18 cellular contexts compared by ENCODE assay signal in genomic region chr4:3269105-3269927, GRCh38. TPM values are rescaled to one million over a fixed set of nuclear protein-coding genes. Genes with fewer than 3 reads are reported as not detected.
A peak's percentile ranks its signal among the peaks of the same experiment; 100 is the strongest.
DNase-seq lines count a peak whose midpoint lies in the region; ATAC-seq, FAIRE-seq and TF ChIP-seq lines count a peak whose summit lies in the region.
"Had no signal": no experiment of that assay in that cellular context is flagged by ENCODE, and none has a peak within 500 bp of the region (broad histone marks: within the 10 kb centered on the region; RNA-seq: fewer than 3 reads in every experiment).

No MANE protein-coding gene starts in this region.

- no peak overlapping the region for H3K27ac ChIP-seq in endodermal cell (ENCODE audit: low read depth, low read length)

- TF ChIP-seq CTCF in endodermal cell (conservative IDR thresholded peaks at IDR 0.05): no peak

- H3K4me1 Mint-ChIP-seq in endodermal cell: peaks cover 5% of the 10 kb centered on the region
- peaks cover 11% of the 10 kb centered on the region for H3K4me1 Mint-ChIP-seq in stimulated activated memory B cell treated with anti-CD40 and anti-IgM and Interleukin-4, amounts not matched to agents 10 μg/mL and 1 μg/mL and 100 μg/mL, for 72 hours
- H3K4me1 Mint-ChIP-seq in activated CD8-positive, alpha-beta T cell treated with anti-CD3 and anti-CD28 coated beads, Interleukin-2, amount 10 ng/mL, durations not matched to agents 7 days and 5 days (ENCODE audit: low read depth): peaks cover 1% of the 10 kb centered on the region
- H3K4me1 Mint-ChIP-seq: activated CD4-positive, alpha-beta T cell treated with anti-CD3 and anti-CD28 coated beads for 36 hours had no signal

- no peaks in the 10 kb centered on the region for H3K36me3 Mint-ChIP-seq in endodermal cell (ENCODE audit: low read depth)
- H3K36me3 Mint-ChIP-seq in stimulated activated memory B cell treated with anti-CD40 and anti-IgM and Interleukin-4, amounts not matched to agents 10 μg/mL and 1 μg/mL and 100 μg/mL, for 72 hours: peaks cover 7% of the 10 kb centered on the region
- no peaks in the 10 kb centered on the region for H3K36me3 Mint-ChIP-seq in activated CD8-positive, alpha-beta T cell treated with anti-CD3 and anti-CD28 coated beads, Interleukin-2, amount 10 ng/mL, durations not matched to agents 7 days and 5 days (ENCODE audit: low read depth)

- no peak overlapping the region for H3K4me3 Mint-ChIP-seq in endodermal cell
- H3K4me3 Mint-ChIP-seq in stimulated activated memory B cell treated with anti-CD40 and anti-IgM and Interleukin-4, amounts not matched to agents 10 μg/mL and 1 μg/mL and 100 μg/mL, for 72 hours: no peak overlapping the region
- no peak overlapping the region for H3K4me3 Mint-ChIP-seq in activated CD8-positive, alpha-beta T cell treated with anti-CD3 and anti-CD28 coated beads, Interleukin-2, amount 10 ng/mL, durations not matched to agents 7 days and 5 days
- H3K4me3 Mint-ChIP-seq: activated CD4-positive, alpha-beta T cell treated with anti-CD3 and anti-CD28 coated beads for 36 hours; activated T-cell treated with anti-CD3 and anti-CD28 coated beads, Interleukin-2, amount 50 U/mL, for 24 hours; B cell had no signal

- H3K9me3 ChIP-seq in endodermal cell (ENCODE audit: control insufficient read depth, low read length): no peaks in the 10 kb centered on the region

- ATAC-seq in SK-N-SH treated with all-trans-retinoic acid at 6 μM for 48 hours: peak; percentile 18; the same call in 2 of the 3 replicates
- peak; percentile 45 for ATAC-seq in stimulated activated memory B cell treated with anti-CD40 and anti-IgM and Interleukin-4, amounts not matched to agents 10 μg/mL and 1 μg/mL and 100 μg/mL, for 72 hours
- ATAC-seq in activated CD8-positive, alpha-beta T cell treated with anti-CD3 and anti-CD28 coated beads, Interleukin-2, amount 10 ng/mL, durations not matched to agents 7 days and 5 days: no peak
- ATAC-seq in GM18867 (IDR thresholded peaks at IDR 0.05; ENCODE audit: unreplicated experiment): no peak
- ATAC-seq: activated CD4-positive, alpha-beta T cell treated with anti-CD3 and anti-CD28 coated beads for 36 hours had no signal

- WGBS in endodermal cell (ENCODE audit: insufficient coverage in 1 of 2, insufficient read length in 1 of 2), 2 experiments: 85 to 93% methylated on average over 8 to 25 of the region's 25 CpGs

- FAIRE-seq in frontal cortex (lab: Jason Lieb, UNC): no peak
- FAIRE-seq: GM18507, islet of Langerhans had no signal

- H3K4me1 ChIP-seq in endodermal cell (ENCODE audit: control insufficient read depth, insufficient read depth, low read length): peaks cover 5% of the 10 kb centered on the region

- no peaks in the 10 kb centered on the region for H3K36me3 ChIP-seq in endodermal cell (ENCODE audit: control insufficient read depth, insufficient read depth, low read length)

- H3K9me3 Mint-ChIP-seq in endodermal cell: peaks cover 3% of the 10 kb centered on the region
- peaks cover 3% of the 10 kb centered on the region for H3K9me3 Mint-ChIP-seq in stimulated activated memory B cell treated with anti-CD40 and anti-IgM and Interleukin-4, amounts not matched to agents 10 μg/mL and 1 μg/mL and 100 μg/mL, for 72 hours
- no peaks in the 10 kb centered on the region for H3K9me3 Mint-ChIP-seq in activated CD8-positive, alpha-beta T cell treated with anti-CD3 and anti-CD28 coated beads, Interleukin-2, amount 10 ng/mL, durations not matched to agents 7 days and 5 days (ENCODE audit: insufficient read depth)
- H3K9me3 Mint-ChIP-seq: activated T-cell treated with anti-CD3 and anti-CD28 coated beads, Interleukin-2, amount 50 U/mL, for 24 hours had no signal

- POLR2A ChIA-PET in activated CD8-positive, alpha-beta T cell treated with anti-CD3 and anti-CD28 coated beads, Interleukin-2, amount 10 ng/mL, durations not matched to agents 7 days and 5 days (lab: Charles Lee): no interaction called here

- H3K27me3 Mint-ChIP-seq in endodermal cell (ENCODE audit: insufficient read depth): peaks cover 3% of the 10 kb centered on the region
- H3K27me3 Mint-ChIP-seq in stimulated activated memory B cell treated with anti-CD40 and anti-IgM and Interleukin-4, amounts not matched to agents 10 μg/mL and 1 μg/mL and 100 μg/mL, for 72 hours: no peaks in the 10 kb centered on the region
- peaks cover 9% of the 10 kb centered on the region for H3K27me3 Mint-ChIP-seq in activated CD8-positive, alpha-beta T cell treated with anti-CD3 and anti-CD28 coated beads, Interleukin-2, amount 10 ng/mL, durations not matched to agents 7 days and 5 days (ENCODE audit: low read depth)
- H3K27me3 Mint-ChIP-seq: activated CD4-positive, alpha-beta T cell treated with anti-CD3 and anti-CD28 coated beads for 36 hours; activated T-cell treated with anti-CD3 and anti-CD28 coated beads, Interleukin-2, amount 50 U/mL, for 24 hours; B cell had no signal

- CTCF ChIA-PET in activated CD8-positive, alpha-beta T cell treated with anti-CD3 and anti-CD28 coated beads, Interleukin-2, amount 10 ng/mL, durations not matched to agents 7 days and 5 days (lab: Charles Lee): no interaction called here

- no peak overlapping the region for H3K9ac ChIP-seq in endodermal cell (ENCODE audit: extremely low read depth, low read length, poor library complexity, severe bottlenecking)

- no peak overlapping the region for H3K27ac Mint-ChIP-seq in endodermal cell
- no peak overlapping the region for H3K27ac Mint-ChIP-seq in stimulated activated memory B cell treated with anti-CD40 and anti-IgM and Interleukin-4, amounts not matched to agents 10 μg/mL and 1 μg/mL and 100 μg/mL, for 72 hours
- no peak overlapping the region for H3K27ac Mint-ChIP-seq in activated CD8-positive, alpha-beta T cell treated with anti-CD3 and anti-CD28 coated beads, Interleukin-2, amount 10 ng/mL, durations not matched to agents 7 days and 5 days
- H3K27ac Mint-ChIP-seq: activated CD4-positive, alpha-beta T cell treated with anti-CD3 and anti-CD28 coated beads for 36 hours; activated T-cell treated with anti-CD3 and anti-CD28 coated beads, Interleukin-2, amount 50 U/mL, for 24 hours; B cell had no signal

- DNase-seq in endodermal cell: peak; percentile 51
- peak; percentile 20 for DNase-seq in medulla oblongata (ENCODE audit: extremely low spot score)
- no peak for DNase-seq in effector CD4-positive, alpha-beta T cell
- DNase-seq in activated CD8-positive, alpha-beta T cell treated with anti-CD3 and anti-CD28 coated beads, Interleukin-2, amount 10 ng/mL, durations not matched to agents 7 days and 5 days: no peak
- DNase-seq in frontal cortex (ENCODE audit: low spot score in 2 of 2): no peak
- DNase-seq: activated CD4-positive, alpha-beta T cell treated with anti-CD3 and anti-CD28 coated beads for 36 hours; activated T-cell treated with anti-CD3 and anti-CD28 coated beads, Interleukin-2, amount 50 U/mL, for 24 hours; central memory CD4-positive, alpha-beta T cell; Karpas-422; NCI-H226; stimulated activated CD4-positive, alpha-beta T cell treated with anti-CD3 and anti-CD28 coated beads, Interleukin-15, amount 100 ng/mL, for 24 hours; T1000 had no signal

- H3K27me3 ChIP-seq in endodermal cell (ENCODE audit: control insufficient read depth, insufficient read depth, low read length, poor library complexity, severe bottlenecking): no peaks in the 10 kb centered on the region

- no peak overlapping the region for H3K4me3 ChIP-seq in endodermal cell (ENCODE audit: low read length)

TF ChIP-seq in SK-N-SH treated with all-trans-retinoic acid at 6 μM for 48 hours, 23 proteins besides CTCF, POLR2A, EP300 and RAD21 (continues in another document):
- TF ChIP-seq ZFP3 (CRISPR knock-in tag; IDR thresholded peaks at IDR 0.05) (no peak), PATZ1 (CRISPR knock-in tag; IDR thresholded peaks at IDR 0.05; ENCODE audit: borderline replicate concordance) (no peak), CSDC2 (CRISPR knock-in tag; IDR thresholded peaks at IDR 0.05) (no peak), BACH2 (CRISPR knock-in tag; IDR thresholded peaks at IDR 0.05; ENCODE audit: borderline replicate concordance) (no peak), ISL1 (CRISPR knock-in tag; IDR thresholded peaks at IDR 0.05) (no peak)
- TF ChIP-seq, protein P1, sequence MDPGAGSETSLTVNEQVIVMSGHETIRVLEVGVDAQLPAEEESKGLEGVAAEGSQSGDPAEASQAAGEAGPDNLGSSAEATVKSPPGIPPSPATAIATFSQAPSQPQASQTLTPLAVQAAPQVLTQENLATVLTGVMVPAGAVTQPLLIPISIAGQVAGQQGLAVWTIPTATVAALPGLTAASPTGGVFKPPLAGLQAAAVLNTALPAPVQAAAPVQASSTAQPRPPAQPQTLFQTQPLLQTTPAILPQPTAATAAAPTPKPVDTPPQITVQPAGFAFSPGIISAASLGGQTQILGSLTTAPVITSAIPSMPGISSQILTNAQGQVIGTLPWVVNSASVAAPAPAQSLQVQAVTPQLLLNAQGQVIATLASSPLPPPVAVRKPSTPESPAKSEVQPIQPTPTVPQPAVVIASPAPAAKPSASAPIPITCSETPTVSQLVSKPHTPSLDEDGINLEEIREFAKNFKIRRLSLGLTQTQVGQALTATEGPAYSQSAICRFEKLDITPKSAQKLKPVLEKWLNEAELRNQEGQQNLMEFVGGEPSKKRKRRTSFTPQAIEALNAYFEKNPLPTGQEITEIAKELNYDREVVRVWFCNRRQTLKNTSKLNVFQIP (CRISPR knock-in tag; IDR thresholded peaks at IDR 0.05; ENCODE audit: borderline replicate concordance, low read depth): no peak

RNA-seq across cellular contexts. Expression of gene MSANTD1, which starts 20.4 kb away (rescaled TPM):
- total RNA-seq in endodermal cell (1 to 10 TPM in 1 of 2 donors, under 1 TPM in 1; 1.00 to 2.5 TPM), frontal cortex (6.5 TPM)
- polyA plus RNA-seq in endodermal cell (2013, experiment 1 of 2): 0.32 TPM
- 0.41 TPM for polyA plus RNA-seq in endodermal cell (2013, experiment 2 of 2)
- total RNA-seq in activated CD8-positive, alpha-beta T cell treated with anti-CD3 and anti-CD28 coated beads, Interleukin-2, amount 10 ng/mL, durations not matched to agents 7 days and 5 days: 1 to 10 TPM in 1 of 2 experiments, under 1 TPM in 1; 0.83 to 1.0 TPM

RNA-seq across cellular contexts. Expression of gene RGS12, which starts 23.5 kb away (rescaled TPM):
- 10 to 100 TPM; 45.2 to 48.6 TPM for total RNA-seq in endodermal cell
- 47.0 TPM for polyA plus RNA-seq in endodermal cell (2013, experiment 1 of 2)
- polyA plus RNA-seq in endodermal cell (2013, experiment 2 of 2): 44.0 TPM
- total RNA-seq in activated CD8-positive, alpha-beta T cell treated with anti-CD3 and anti-CD28 coated beads, Interleukin-2, amount 10 ng/mL, durations not matched to agents 7 days and 5 days: 1 to 10 TPM; 4.7 to 8.3 TPM
- total RNA-seq in frontal cortex: 72.2 TPM

Comparison
In these comparisons a context has a peak if more than half of its experiments do, and no peak if none do; other contexts are left out.
1. ATAC-seq: peak in SK-N-SH treated with all-trans-retinoic acid at 6 μM for 48 hours (single experiment) and stimulated activated memory B cell treated with anti-CD40 and anti-IgM and Interleukin-4, amounts not matched to agents 10 μg/mL and 1 μg/mL and 100 μg/mL, for 72 hours (single experiment); none in activated CD8-positive, alpha-beta T cell treated with anti-CD3 and anti-CD28 coated beads, Interleukin-2, amount 10 ng/mL, durations not matched to agents 7 days and 5 days (single experiment) and GM18867 (single experiment).
2. DNase-seq: peak in endodermal cell (single experiment) and medulla oblongata (single experiment); none in effector CD4-positive, alpha-beta T cell (single experiment), activated CD8-positive, alpha-beta T cell treated with anti-CD3 and anti-CD28 coated beads, Interleukin-2, amount 10 ng/mL, durations not matched to agents 7 days and 5 days (single experiment) and frontal cortex (0 of 2).